Comparison of ENCODE assay signal across 1 cellular context in the genomic region with DNA sequence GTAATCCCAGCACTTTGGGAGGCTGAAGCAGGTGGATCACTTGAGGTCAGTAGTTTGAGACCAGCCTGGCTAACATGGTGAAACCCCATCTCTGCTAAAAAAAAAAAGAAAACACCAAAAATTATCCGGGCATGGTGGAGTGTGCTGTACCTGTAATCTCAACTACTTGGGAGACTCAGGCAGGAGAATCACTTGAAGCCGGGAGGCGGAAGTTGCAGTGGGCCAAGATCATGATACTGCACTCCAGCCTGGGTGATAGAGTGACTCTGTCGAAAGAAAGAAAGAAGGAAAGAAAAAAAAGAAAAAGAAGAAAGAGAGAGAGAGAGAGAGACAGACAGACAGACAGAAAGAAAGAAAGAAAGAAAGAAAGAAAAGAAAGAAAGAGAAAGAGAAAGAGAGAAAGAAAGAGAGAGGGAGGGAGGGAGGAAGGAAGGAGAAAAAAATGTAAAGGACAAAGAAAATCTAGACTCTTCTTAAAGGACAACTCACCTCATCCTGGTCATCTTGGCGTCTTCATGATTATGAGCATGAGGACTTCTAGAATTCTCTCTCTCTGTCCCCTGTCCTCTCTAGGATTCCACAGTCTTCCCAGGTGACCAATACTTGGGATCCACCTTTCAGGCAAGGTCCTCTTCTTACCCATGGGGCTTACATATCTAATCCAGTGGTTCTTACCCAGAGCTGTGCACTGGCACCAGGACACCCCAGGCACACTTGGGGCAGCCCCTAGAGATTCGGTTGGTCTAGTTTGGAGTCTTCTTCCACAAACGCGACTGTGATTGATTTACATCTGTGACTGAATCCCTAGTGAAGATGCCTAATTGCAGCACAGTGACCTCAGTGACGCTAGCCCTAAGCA.
TF ChIP-seq lines count a peak whose summit lies in the region.

No MANE protein-coding gene starts in this region.

TF ChIP-seq in K562, 482 proteins besides CTCF, POLR2A, EP300 and RAD21 (continued from another document and continues in another):
- no peak for TF ChIP-seq POLR3A (IDR thresholded peaks at IDR 0.05; ENCODE audit: borderline replicate concordance, extremely low read depth, insufficient read depth, insufficient read length)
- no peak for TF ChIP-seq PTBP1 (IDR thresholded peaks at IDR 0.05; ENCODE audit: low read depth, low read length)
- no peak for TF ChIP-seq ZBTB17 (CRISPR knock-in tag; IDR thresholded peaks at IDR 0.05)
- TF ChIP-seq, protein P1, sequence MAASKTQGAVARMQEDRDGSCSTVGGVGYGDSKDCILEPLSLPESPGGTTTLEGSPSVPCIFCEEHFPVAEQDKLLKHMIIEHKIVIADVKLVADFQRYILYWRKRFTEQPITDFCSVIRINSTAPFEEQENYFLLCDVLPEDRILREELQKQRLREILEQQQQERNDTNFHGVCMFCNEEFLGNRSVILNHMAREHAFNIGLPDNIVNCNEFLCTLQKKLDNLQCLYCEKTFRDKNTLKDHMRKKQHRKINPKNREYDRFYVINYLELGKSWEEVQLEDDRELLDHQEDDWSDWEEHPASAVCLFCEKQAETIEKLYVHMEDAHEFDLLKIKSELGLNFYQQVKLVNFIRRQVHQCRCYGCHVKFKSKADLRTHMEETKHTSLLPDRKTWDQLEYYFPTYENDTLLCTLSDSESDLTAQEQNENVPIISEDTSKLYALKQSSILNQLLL (CRISPR knock-in tag; IDR thresholded peaks at IDR 0.05; ENCODE audit: borderline replicate concordance), result no peak
- TF ChIP-seq STAT5B (CRISPR knock-in tag; IDR thresholded peaks at IDR 0.05), result no peak
- TF ChIP-seq ZNF41 (CRISPR knock-in tag; conservative IDR thresholded peaks at IDR 0.05), result no peak
- TF ChIP-seq HLTF (IDR thresholded peaks at IDR 0.05), result peak; percentile 90; the same call in 1 of the 2 replicates
- 0 out of 2 replicates have a peak, but pooled peaks have one; percentile 33 for TF ChIP-seq TCF15 (CRISPR knock-in tag; IDR thresholded peaks at IDR 0.05)
- TF ChIP-seq GTF2B (IDR thresholded peaks at IDR 0.05; ENCODE audit: extremely low read depth, insufficient read length), result no peak
- TF ChIP-seq SREBF2 (CRISPR knock-in tag; IDR thresholded peaks at IDR 0.05), result no peak
- no peak for TF ChIP-seq BRF1 (IDR thresholded peaks at IDR 0.05; ENCODE audit: borderline replicate concordance, extremely low read depth, insufficient read length)
- no peak for TF ChIP-seq HIVEP1 (CRISPR knock-in tag; IDR thresholded peaks at IDR 0.05)
- TF ChIP-seq EZH2 (IDR thresholded peaks at IDR 0.05; ENCODE audit: borderline replicate concordance, low read depth, low read length), result no peak
- TF ChIP-seq ZNF24 (IDR thresholded peaks at IDR 0.05), result no peak
- no peak for TF ChIP-seq PRPF4 (IDR thresholded peaks at IDR 0.05; ENCODE audit: insufficient read depth, low read depth, low read length, poor library complexity, severe bottlenecking)
- TF ChIP-seq LARP7 (IDR thresholded peaks at IDR 0.05), result peak; percentile 95; the same call in 1 of the 2 replicates
- no peak for TF ChIP-seq BCL6 (CRISPR knock-in tag; IDR thresholded peaks at IDR 0.05)
- no peak for TF ChIP-seq ZNF197 (CRISPR knock-in tag; IDR thresholded peaks at IDR 0.05; ENCODE audit: low read depth)
- peak; percentile 45; the same call in 1 of the 2 replicates for TF ChIP-seq SP1 (CRISPR knock-in tag; IDR thresholded peaks at IDR 0.05)
- TF ChIP-seq, protein P2, sequence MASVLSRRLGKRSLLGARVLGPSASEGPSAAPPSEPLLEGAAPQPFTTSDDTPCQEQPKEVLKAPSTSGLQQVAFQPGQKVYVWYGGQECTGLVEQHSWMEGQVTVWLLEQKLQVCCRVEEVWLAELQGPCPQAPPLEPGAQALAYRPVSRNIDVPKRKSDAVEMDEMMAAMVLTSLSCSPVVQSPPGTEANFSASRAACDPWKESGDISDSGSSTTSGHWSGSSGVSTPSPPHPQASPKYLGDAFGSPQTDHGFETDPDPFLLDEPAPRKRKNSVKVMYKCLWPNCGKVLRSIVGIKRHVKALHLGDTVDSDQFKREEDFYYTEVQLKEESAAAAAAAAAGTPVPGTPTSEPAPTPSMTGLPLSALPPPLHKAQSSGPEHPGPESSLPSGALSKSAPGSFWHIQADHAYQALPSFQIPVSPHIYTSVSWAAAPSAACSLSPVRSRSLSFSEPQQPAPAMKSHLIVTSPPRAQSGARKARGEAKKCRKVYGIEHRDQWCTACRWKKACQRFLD (CRISPR knock-in tag; IDR thresholded peaks at IDR 0.05), result 0 out of 2 replicates have a peak, but pooled peaks have one; percentile 27
- TF ChIP-seq ZFP30 (CRISPR knock-in tag; IDR thresholded peaks at IDR 0.05; ENCODE audit: borderline replicate concordance), result no peak
- no peak for TF ChIP-seq MBD2 (IDR thresholded peaks at IDR 0.05; ENCODE audit: borderline replicate concordance, low read depth)
- TF ChIP-seq CHD4 (IDR thresholded peaks at IDR 0.05; ENCODE audit: insufficient read depth, insufficient replicate concordance, low read depth, low read length, poor library complexity, severe bottlenecking), result no peak
- TF ChIP-seq HDGF (IDR thresholded peaks at IDR 0.05), result no peak
- TF ChIP-seq, protein P3, sequence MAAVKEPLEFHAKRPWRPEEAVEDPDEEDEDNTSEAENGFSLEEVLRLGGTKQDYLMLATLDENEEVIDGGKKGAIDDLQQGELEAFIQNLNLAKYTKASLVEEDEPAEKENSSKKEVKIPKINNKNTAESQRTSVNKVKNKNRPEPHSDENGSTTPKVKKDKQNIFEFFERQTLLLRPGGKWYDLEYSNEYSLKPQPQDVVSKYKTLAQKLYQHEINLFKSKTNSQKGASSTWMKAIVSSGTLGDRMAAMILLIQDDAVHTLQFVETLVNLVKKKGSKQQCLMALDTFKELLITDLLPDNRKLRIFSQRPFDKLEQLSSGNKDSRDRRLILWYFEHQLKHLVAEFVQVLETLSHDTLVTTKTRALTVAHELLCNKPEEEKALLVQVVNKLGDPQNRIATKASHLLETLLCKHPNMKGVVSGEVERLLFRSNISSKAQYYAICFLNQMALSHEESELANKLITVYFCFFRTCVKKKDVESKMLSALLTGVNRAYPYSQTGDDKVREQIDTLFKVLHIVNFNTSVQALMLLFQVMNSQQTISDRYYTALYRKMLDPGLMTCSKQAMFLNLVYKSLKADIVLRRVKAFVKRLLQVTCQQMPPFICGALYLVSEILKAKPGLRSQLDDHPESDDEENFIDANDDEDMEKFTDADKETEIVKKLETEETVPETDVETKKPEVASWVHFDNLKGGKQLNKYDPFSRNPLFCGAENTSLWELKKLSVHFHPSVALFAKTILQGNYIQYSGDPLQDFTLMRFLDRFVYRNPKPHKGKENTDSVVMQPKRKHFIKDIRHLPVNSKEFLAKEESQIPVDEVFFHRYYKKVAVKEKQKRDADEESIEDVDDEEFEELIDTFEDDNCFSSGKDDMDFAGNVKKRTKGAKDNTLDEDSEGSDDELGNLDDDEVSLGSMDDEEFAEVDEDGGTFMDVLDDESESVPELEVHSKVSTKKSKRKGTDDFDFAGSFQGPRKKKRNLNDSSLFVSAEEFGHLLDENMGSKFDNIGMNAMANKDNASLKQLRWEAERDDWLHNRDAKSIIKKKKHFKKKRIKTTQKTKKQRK (IDR thresholded peaks at IDR 0.05; ENCODE audit: borderline replicate concordance, low read depth, low read length), result no peak
- no peak for TF ChIP-seq ZNF3 (CRISPR knock-in tag; IDR thresholded peaks at IDR 0.05)
- peak; percentile 83; the same call in 1 of the 2 replicates for TF ChIP-seq MTA1 (IDR thresholded peaks at IDR 0.05; ENCODE audit: borderline replicate concordance)
- TF ChIP-seq, protein P4, sequence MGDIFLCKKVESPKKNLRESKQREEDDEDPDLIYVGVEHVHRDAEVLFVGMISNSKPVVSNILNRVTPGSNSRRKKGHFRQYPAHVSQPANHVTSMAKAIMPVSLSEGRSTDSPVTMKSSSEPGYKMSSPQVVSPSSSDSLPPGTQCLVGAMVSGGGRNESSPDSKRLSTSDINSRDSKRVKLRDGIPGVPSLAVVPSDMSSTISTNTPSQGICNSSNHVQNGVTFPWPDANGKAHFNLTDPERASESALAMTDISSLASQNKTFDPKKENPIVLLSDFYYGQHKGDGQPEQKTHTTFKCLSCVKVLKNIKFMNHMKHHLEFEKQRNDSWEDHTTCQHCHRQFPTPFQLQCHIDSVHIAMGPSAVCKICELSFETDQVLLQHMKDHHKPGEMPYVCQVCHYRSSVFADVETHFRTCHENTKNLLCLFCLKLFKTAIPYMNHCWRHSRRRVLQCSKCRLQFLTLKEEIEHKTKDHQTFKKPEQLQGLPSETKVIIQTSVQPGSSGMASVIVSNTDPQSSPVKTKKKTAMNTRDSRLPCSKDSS (IDR thresholded peaks at IDR 0.05; ENCODE audit: low read depth, partially characterized antibody), result peak; percentile 82
- TF ChIP-seq PHTF2 (CRISPR knock-in tag; IDR thresholded peaks at IDR 0.05), result no peak
- peak; percentile 79; the same call in 1 of the 2 replicates for TF ChIP-seq ZC3H8 (IDR thresholded peaks at IDR 0.05)
- no peak for TF ChIP-seq REST (CRISPR knock-in tag; IDR thresholded peaks at IDR 0.05; ENCODE audit: low read depth)
- TF ChIP-seq ETS1 (conservative IDR thresholded peaks at IDR 0.05; ENCODE audit: control insufficient read depth, low read depth, low read length), result 0 out of 2 replicates have a peak, but pooled peaks have one; percentile 57
- TF ChIP-seq, protein P5, sequence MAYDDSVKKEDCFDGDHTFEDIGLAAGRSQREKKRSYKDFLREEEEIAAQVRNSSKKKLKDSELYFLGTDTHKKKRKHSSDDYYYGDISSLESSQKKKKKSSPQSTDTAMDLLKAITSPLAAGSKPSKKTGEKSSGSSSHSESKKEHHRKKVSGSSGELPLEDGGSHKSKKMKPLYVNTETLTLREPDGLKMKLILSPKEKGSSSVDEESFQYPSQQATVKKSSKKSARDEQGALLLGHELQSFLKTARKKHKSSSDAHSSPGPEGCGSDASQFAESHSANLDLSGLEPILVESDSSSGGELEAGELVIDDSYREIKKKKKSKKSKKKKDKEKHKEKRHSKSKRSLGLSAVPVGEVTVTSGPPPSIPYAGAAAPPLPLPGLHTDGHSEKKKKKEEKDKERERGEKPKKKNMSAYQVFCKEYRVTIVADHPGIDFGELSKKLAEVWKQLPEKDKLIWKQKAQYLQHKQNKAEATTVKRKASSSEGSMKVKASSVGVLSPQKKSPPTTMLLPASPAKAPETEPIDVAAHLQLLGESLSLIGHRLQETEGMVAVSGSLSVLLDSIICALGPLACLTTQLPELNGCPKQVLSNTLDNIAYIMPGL (CRISPR knock-in tag; IDR thresholded peaks at IDR 0.05), result no peak
- no peak for TF ChIP-seq SMARCA5 (IDR thresholded peaks at IDR 0.05)
- TF ChIP-seq, protein P6, sequence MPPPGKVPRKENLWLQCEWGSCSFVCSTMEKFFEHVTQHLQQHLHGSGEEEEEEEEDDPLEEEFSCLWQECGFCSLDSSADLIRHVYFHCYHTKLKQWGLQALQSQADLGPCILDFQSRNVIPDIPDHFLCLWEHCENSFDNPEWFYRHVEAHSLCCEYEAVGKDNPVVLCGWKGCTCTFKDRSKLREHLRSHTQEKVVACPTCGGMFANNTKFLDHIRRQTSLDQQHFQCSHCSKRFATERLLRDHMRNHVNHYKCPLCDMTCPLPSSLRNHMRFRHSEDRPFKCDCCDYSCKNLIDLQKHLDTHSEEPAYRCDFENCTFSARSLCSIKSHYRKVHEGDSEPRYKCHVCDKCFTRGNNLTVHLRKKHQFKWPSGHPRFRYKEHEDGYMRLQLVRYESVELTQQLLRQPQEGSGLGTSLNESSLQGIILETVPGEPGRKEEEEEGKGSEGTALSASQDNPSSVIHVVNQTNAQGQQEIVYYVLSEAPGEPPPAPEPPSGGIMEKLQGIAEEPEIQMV (tag; conservative IDR thresholded peaks at IDR 0.05; ENCODE audit: low read depth), result peak; percentile 60; the same call in 1 of the 2 replicates
